Comparison of ENCODE assay signal across 21 cellular contexts in the genomic region with DNA sequence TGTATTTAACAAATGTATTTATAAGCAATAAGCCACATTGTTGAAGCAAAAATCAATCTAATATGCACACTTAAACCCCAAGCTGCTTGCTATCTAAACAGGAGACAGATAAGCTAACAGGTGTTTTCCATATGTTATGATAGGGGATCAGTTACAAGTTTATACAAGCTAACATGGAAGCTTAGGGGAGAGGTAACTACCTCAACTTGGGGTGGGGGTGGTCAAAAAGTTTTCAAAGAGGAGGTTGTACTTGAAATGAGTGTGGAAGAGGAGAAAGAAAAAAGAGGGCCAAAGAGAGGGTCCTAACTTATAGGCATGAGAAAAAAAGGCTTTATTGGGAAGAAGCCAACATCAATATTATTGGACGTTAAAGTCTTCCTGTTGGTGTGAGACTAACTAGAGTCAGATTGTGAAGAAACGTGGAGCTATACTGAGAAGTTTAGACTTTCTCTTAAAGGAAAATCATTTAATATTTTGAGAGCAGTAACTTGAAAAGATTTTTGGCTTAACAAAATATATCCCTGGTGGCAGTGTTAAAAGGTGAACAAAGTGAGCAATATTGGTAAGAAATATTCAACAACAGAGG.
"Had no signal": no experiment of that assay in that cellular context is flagged by ENCODE, and none has a peak within 500 bp of the region (broad histone marks: within the 10 kb centered on the region; RNA-seq: fewer than 3 reads in every experiment).

No MANE protein-coding gene starts in this region.

- H3K4me3 Mint-ChIP-seq: dendritic cell treated with granulocyte-macrophage colony-stimulating factor and Interleukin-4, amounts not matched to agents 40 ng/mL and 50 ng/mL, for 4 days; effector memory CD8-positive, alpha-beta T cell; memory B cell; mesothelial cell of epicardium; natural killer cell treated with Interleukin-12 subunit alpha and Interleukin-12 subunit beta and Interleukin-15 and Interleukin-18, amount 100 ng/mL, for 72 hours; stimulated activated naive B cell treated with anti-CD40 and anti-IgM and Interleukin-4, amounts not matched to agents 10 μg/mL and 1 μg/mL and 100 μg/mL, for 72 hours had no signal

- FAIRE-seq: keratinocyte, urothelium cell line had no signal

- H3K4me3 ChIP-seq: esophagus squamous epithelium, heart left ventricle, left ventricle myocardium inferior, lower lobe of right lung, stomach had no signal

- DNase-seq: central memory CD4-positive, alpha-beta T cell; effector memory CD8-positive, alpha-beta T cell; esophagus squamous epithelium; foreskin keratinocyte; heart left ventricle; hippocampal formation; left ventricle myocardium inferior; lower lobe of right lung; posterior cingulate gyrus; stimulated activated CD4-positive, alpha-beta T cell treated with anti-CD3 and anti-CD28 coated beads, Interleukin-2, amount 100 ng/mL, for 24 hours; stimulated activated CD4-positive, alpha-beta T cell treated with anti-CD3 and anti-CD28 coated beads, Interleukin-4, amount 100 ng/mL, for 4 hours; stimulated activated naive B cell treated with anti-CD40 and anti-IgM and Interleukin-4, amounts not matched to agents 10 μg/mL and 1 μg/mL and 100 μg/mL, for 72 hours; stomach; substantia nigra; trophoblast cell had no signal

- H3K4me1 ChIP-seq: esophagus squamous epithelium, foreskin keratinocyte, heart left ventricle, left ventricle myocardium inferior, lower lobe of right lung, stomach had no signal

- H3K27me3 Mint-ChIP-seq: dendritic cell treated with granulocyte-macrophage colony-stimulating factor and Interleukin-4, amounts not matched to agents 40 ng/mL and 50 ng/mL, for 4 days; effector memory CD8-positive, alpha-beta T cell; memory B cell; natural killer cell treated with Interleukin-12 subunit alpha and Interleukin-12 subunit beta and Interleukin-15 and Interleukin-18, amount 100 ng/mL, for 72 hours; stimulated activated naive B cell treated with anti-CD40 and anti-IgM and Interleukin-4, amounts not matched to agents 10 μg/mL and 1 μg/mL and 100 μg/mL, for 72 hours had no signal

- H3K27me3 ChIP-seq: esophagus squamous epithelium, foreskin keratinocyte, heart left ventricle, stomach had no signal

- H3K27ac ChIP-seq: esophagus squamous epithelium, foreskin keratinocyte, heart left ventricle, left ventricle myocardium inferior, lower lobe of right lung, stomach had no signal

- H3K9me3 Mint-ChIP-seq: dendritic cell treated with granulocyte-macrophage colony-stimulating factor and Interleukin-4, amounts not matched to agents 40 ng/mL and 50 ng/mL, for 4 days; effector memory CD8-positive, alpha-beta T cell; memory B cell; mesothelial cell of epicardium; stimulated activated naive B cell treated with anti-CD40 and anti-IgM and Interleukin-4, amounts not matched to agents 10 μg/mL and 1 μg/mL and 100 μg/mL, for 72 hours had no signal

- H3K36me3 Mint-ChIP-seq: memory B cell; mesothelial cell of epicardium; natural killer cell treated with Interleukin-12 subunit alpha and Interleukin-12 subunit beta and Interleukin-15 and Interleukin-18, amount 100 ng/mL, for 72 hours; stimulated activated naive B cell treated with anti-CD40 and anti-IgM and Interleukin-4, amounts not matched to agents 10 μg/mL and 1 μg/mL and 100 μg/mL, for 72 hours had no signal

- H3K9me3 ChIP-seq: esophagus squamous epithelium, left ventricle myocardium inferior, lower lobe of right lung, stomach had no signal

- H3K4me1 Mint-ChIP-seq: memory B cell; stimulated activated naive B cell treated with anti-CD40 and anti-IgM and Interleukin-4, amounts not matched to agents 10 μg/mL and 1 μg/mL and 100 μg/mL, for 72 hours had no signal

- H3K27ac Mint-ChIP-seq: dendritic cell treated with granulocyte-macrophage colony-stimulating factor and Interleukin-4, amounts not matched to agents 40 ng/mL and 50 ng/mL, for 4 days; effector memory CD8-positive, alpha-beta T cell; memory B cell; mesothelial cell of epicardium; natural killer cell treated with Interleukin-12 subunit alpha and Interleukin-12 subunit beta and Interleukin-15 and Interleukin-18, amount 100 ng/mL, for 72 hours; stimulated activated naive B cell treated with anti-CD40 and anti-IgM and Interleukin-4, amounts not matched to agents 10 μg/mL and 1 μg/mL and 100 μg/mL, for 72 hours had no signal

- H3K36me3 ChIP-seq: esophagus squamous epithelium, heart left ventricle, left ventricle myocardium inferior, lower lobe of right lung, stomach had no signal
